9 cellular contexts compared by ENCODE assay signal in genomic region chr1:61132176-61133047, GRCh38. TPM values are rescaled to one million over a fixed set of nuclear protein-coding genes. Genes with fewer than 3 reads are reported as not detected.
DNase-seq lines count a peak whose midpoint lies in the region; ATAC-seq and TF ChIP-seq lines count a peak whose summit lies in the region.
"Had no signal": no experiment of that assay in that cellular context is flagged by ENCODE, and none has a peak within 500 bp of the region (broad histone marks: within the 10 kb centered on the region; RNA-seq: fewer than 3 reads in every experiment).

No MANE protein-coding gene starts in this region.

- TF ChIP-seq CTCF in HFFc6 (IDR thresholded peaks at IDR 0.05) (no peak), left ventricle myocardium inferior (IDR thresholded peaks at IDR 0.05; ENCODE audit: borderline replicate concordance) (no peak), progenitor cell of endocrine pancreas (IDR thresholded peaks at IDR 0.05; ENCODE audit: unreplicated experiment) (no peak)

- H3K27me3 ChIP-seq in left ventricle myocardium inferior (ENCODE audit: low read depth) (no peaks in the 10 kb centered on the region), skeletal muscle satellite cell (ENCODE audit: control insufficient read depth, insufficient read depth, low read length) (no peaks in the 10 kb centered on the region)

- peaks cover 67% of the 10 kb centered on the region for H3K4me1 ChIP-seq in left ventricle myocardium inferior
- H3K4me1 ChIP-seq in skeletal muscle satellite cell (ENCODE audit: control insufficient read depth, insufficient read depth, low read length) = peaks cover 20% of the 10 kb centered on the region

- no peaks in the 10 kb centered on the region for H3K36me3 Mint-ChIP-seq in HFFc6 (ENCODE audit: low read depth)
- no peaks in the 10 kb centered on the region for H3K36me3 Mint-ChIP-seq in natural killer cell treated with Interleukin-12 subunit alpha and Interleukin-12 subunit beta and Interleukin-15 and Interleukin-18, amount 100 ng/mL, for 72 hours
- H3K36me3 Mint-ChIP-seq in progenitor cell of endocrine pancreas (ENCODE audit: insufficient read depth) = no peaks in the 10 kb centered on the region

- H3K27ac Mint-ChIP-seq in HFFc6 = peak overlapping the region; percentile 1; the same call in 1 of the 2 replicates
- H3K27ac Mint-ChIP-seq in natural killer cell treated with Interleukin-12 subunit alpha and Interleukin-12 subunit beta and Interleukin-15 and Interleukin-18, amount 100 ng/mL, for 72 hours = peak overlapping the region in 1 of 2 donors; percentile 11
- H3K27ac Mint-ChIP-seq in progenitor cell of endocrine pancreas = no peak overlapping the region

- H3K9me3 Mint-ChIP-seq in HFFc6 (no peaks in the 10 kb centered on the region), progenitor cell of endocrine pancreas (ENCODE audit: low read depth) (no peaks in the 10 kb centered on the region)
- no peaks in the 10 kb centered on the region for H3K9me3 Mint-ChIP-seq in natural killer cell treated with Interleukin-12 subunit alpha and Interleukin-12 subunit beta and Interleukin-15 and Interleukin-18, amount 100 ng/mL, for 72 hours

- peak overlapping the region; percentile 74 for H3K27ac ChIP-seq in left ventricle myocardium inferior (replicated peaks)

- intact Hi-C loops in left ventricle myocardium inferior (cut with micrococcal nuclease) = no loop called here

- H3K9me3 ChIP-seq in left ventricle myocardium inferior (replicated peaks) (no peaks in the 10 kb centered on the region), skeletal muscle satellite cell (replicated peaks; ENCODE audit: low read length) (no peaks in the 10 kb centered on the region)

- H3K36me3 ChIP-seq in left ventricle myocardium inferior (no peaks in the 10 kb centered on the region), skeletal muscle satellite cell (ENCODE audit: insufficient read depth, low read length) (no peaks in the 10 kb centered on the region)

- peak overlapping the region; percentile 72 for H3K4me2 ChIP-seq in skeletal muscle satellite cell (ENCODE audit: low read length)

- H3K27me3 Mint-ChIP-seq in HFFc6 (ENCODE audit: insufficient read depth) = no peaks in the 10 kb centered on the region; the same call in 1 of the 2 replicates
- H3K27me3 Mint-ChIP-seq in natural killer cell treated with Interleukin-12 subunit alpha and Interleukin-12 subunit beta and Interleukin-15 and Interleukin-18, amount 100 ng/mL, for 72 hours = peaks cover 21 to 33% of the 10 kb centered on the region in 2 donors
- peaks cover 51% of the 10 kb centered on the region for H3K27me3 Mint-ChIP-seq in progenitor cell of endocrine pancreas

- H3K9ac ChIP-seq in skeletal muscle satellite cell (ENCODE audit: low read depth, low read length) = peak overlapping the region; percentile 12

- DNase-seq in HFFc6 (peak; percentile 17), astrocyte of the hippocampus (ENCODE audit: low read depth, low spot score) (peak; percentile 24), left ventricle myocardium inferior (no peak), progenitor cell of endocrine pancreas (ENCODE audit: low spot score, unreplicated experiment) (no peak)
- no peak for DNase-seq in natural killer cell treated with Interleukin-12 subunit alpha and Interleukin-12 subunit beta and Interleukin-15 and Interleukin-18, amount 100 ng/mL, for 72 hours (ENCODE audit: low spot score)
- DNase-seq: activated gamma-delta T cell treated with Interleukin-2 at 50 U/mL for 16 hours had no signal

- H3K4me1 Mint-ChIP-seq in HFFc6 (ENCODE audit: low read depth) (peaks cover 20% of the 10 kb centered on the region), progenitor cell of endocrine pancreas (ENCODE audit: low read depth) (peaks cover 7% of the 10 kb centered on the region)
- H3K4me1 Mint-ChIP-seq in natural killer cell treated with Interleukin-12 subunit alpha and Interleukin-12 subunit beta and Interleukin-15 and Interleukin-18, amount 100 ng/mL, for 72 hours (ENCODE audit: low read depth in 2 of 2) = peaks cover 0 to 5% of the 10 kb centered on the region in 2 donors

- H3K4me3 ChIP-seq in left ventricle myocardium inferior (peak overlapping the region; percentile 38), skeletal muscle satellite cell (ENCODE audit: low read length) (peak overlapping the region; percentile 9)

- H3K4me3 Mint-ChIP-seq in HFFc6 (peak overlapping the region; percentile 47), progenitor cell of endocrine pancreas (ENCODE audit: low read depth) (no peak overlapping the region)
- H3K4me3 Mint-ChIP-seq in natural killer cell treated with Interleukin-12 subunit alpha and Interleukin-12 subunit beta and Interleukin-15 and Interleukin-18, amount 100 ng/mL, for 72 hours = no peak overlapping the region

- ATAC-seq in natural killer cell treated with Interleukin-12 subunit alpha and Interleukin-12 subunit beta and Interleukin-15 and Interleukin-18, amount 100 ng/mL, for 72 hours = no peak
- ATAC-seq in GM19463 (IDR thresholded peaks at IDR 0.05; ENCODE audit: unreplicated experiment) (no peak), HG02642 (IDR thresholded peaks at IDR 0.05; ENCODE audit: poor library complexity, unreplicated experiment) (no peak)

RNA-seq across cellular contexts. Expression of gene NFIA, which starts 50.1 kb away (rescaled TPM):
- total RNA-seq in HFFc6 (2021; fragmentation: NEBNext Ultra II Directional; extraction: Animal tissue kit (Norgen Biotek cat#: 25700)) = 10 to 100 TPM in 4 of 6 experiments, 1 to 10 TPM in 2; 8.5 to 11.3 (median 10.4) TPM
- total RNA-seq in left ventricle myocardium inferior (90.2 TPM), progenitor cell of endocrine pancreas (1.2 and 3.9 TPM in 2 replicates)
- total RNA-seq in skeletal muscle satellite cell (2012; rRNA removed) = 14.2 and 15.1 TPM in 2 replicates
- 1 to 10 TPM in 1 of 2 donors, under 1 TPM in 1; 0.14 to 7.3 TPM for total RNA-seq in natural killer cell treated with Interleukin-12 subunit alpha and Interleukin-12 subunit beta and Interleukin-15 and Interleukin-18, amount 100 ng/mL, for 72 hours

Comparison
In these comparisons a context has a peak if more than half of its experiments do, and no peak if none do; other contexts are left out.
1. DNase-seq: peak in HFFc6 (single experiment) and astrocyte of the hippocampus (single experiment); none in left ventricle myocardium inferior (single experiment), natural killer cell treated with Interleukin-12 subunit alpha and Interleukin-12 subunit beta and Interleukin-15 and Interleukin-18, amount 100 ng/mL, for 72 hours (single experiment) and progenitor cell of endocrine pancreas (single experiment).